20 cellular contexts compared by ENCODE assay signal in genomic region chr5:117713585-117714198, GRCh38.
DNase-seq lines count a peak whose midpoint lies in the region; ATAC-seq and TF ChIP-seq lines count a peak whose summit lies in the region.
"Had no signal": no experiment of that assay in that cellular context is flagged by ENCODE, and none has a peak within 500 bp of the region (broad histone marks: within the 10 kb centered on the region; RNA-seq: fewer than 3 reads in every experiment).

No MANE protein-coding gene starts in this region.

- no peak overlapping the region for H3K18ac ChIP-seq in mesendoderm (ENCODE audit: low read length)

- H4K5ac ChIP-seq in mesendoderm (ENCODE audit: low read length): no peak overlapping the region

- no peak overlapping the region for H3K4me2 ChIP-seq in mesendoderm (ENCODE audit: low read length)
- H3K4me2 ChIP-seq: BLaER1 treated with 17β-estradiol and CSF1 and Interleukin-3, amounts not matched to agents 10 nM and 100 nM; KMS-11 had no signal

- no CpG with 5 or more reads among the region's 3 CpGs for WGBS in mesendoderm (ENCODE audit: extremely low coverage, insufficient coverage, low lambda C conversion rate)
- WGBS in spleen, 5 donors: 77 to 87% (median 79%) methylated on average over 3 of the region's 3 CpGs
- WGBS in gastroesophageal sphincter (ENCODE audit: low coverage in 1 of 2), 2 donors: 79 to 81% methylated on average over 2 to 3 of the region's 3 CpGs

- H2BK120ac ChIP-seq in mesendoderm (ENCODE audit: low read depth, low read length): no peak overlapping the region

- no peak overlapping the region for H3K23ac ChIP-seq in mesendoderm (ENCODE audit: low read length)

- H2AK5ac ChIP-seq in mesendoderm (ENCODE audit: low read length): no peak overlapping the region

- TF ChIP-seq POLR2A in spleen (IDR thresholded peaks at IDR 0.05) (no peak), gastroesophageal sphincter (IDR thresholded peaks at IDR 0.05) (no peak)

- no peaks in the 10 kb centered on the region for H3K79me1 ChIP-seq in mesendoderm (ENCODE audit: low read length)

- H3K79me2 ChIP-seq in mesendoderm (ENCODE audit: control insufficient read depth, insufficient read depth, low read length): no peaks in the 10 kb centered on the region

- H3K4me1 ChIP-seq in mesendoderm (ENCODE audit: control insufficient read depth, low read depth, low read length) (no peaks in the 10 kb centered on the region), spleen (no peaks in the 10 kb centered on the region), gastroesophageal sphincter (no peaks in the 10 kb centered on the region)
- H3K4me1 ChIP-seq: BLaER1 treated with 17β-estradiol and CSF1 and Interleukin-3, amounts not matched to agents 10 nM and 100 nM; foreskin keratinocyte; stomach had no signal

- no peak overlapping the region for H2BK5ac ChIP-seq in mesendoderm (ENCODE audit: low read length)

- no peak for TF ChIP-seq EP300 in gastroesophageal sphincter (IDR thresholded peaks at IDR 0.05)

- H3K36me3 ChIP-seq in mesendoderm (ENCODE audit: control insufficient read depth, insufficient read depth, low read length) (no peaks in the 10 kb centered on the region), spleen (no peaks in the 10 kb centered on the region), gastroesophageal sphincter (no peaks in the 10 kb centered on the region)
- H3K36me3 ChIP-seq: BLaER1 treated with 17β-estradiol and CSF1 and Interleukin-3, amounts not matched to agents 10 nM and 100 nM; cardiac muscle cell; stomach had no signal

- H2BK15ac ChIP-seq in mesendoderm (replicated peaks; ENCODE audit: low read depth): no peak overlapping the region

- intact Hi-C loops in spleen (cut with DNase I; ENCODE audit: low total_unique reads): no loop called here

- no peak overlapping the region for H3K27ac ChIP-seq in mesendoderm (ENCODE audit: low read depth, low read length)
- no peak overlapping the region for H3K27ac ChIP-seq in spleen
- H3K27ac ChIP-seq in gastroesophageal sphincter: no peak overlapping the region
- H3K27ac ChIP-seq: 22Rv1; BLaER1 treated with 17β-estradiol and CSF1 and Interleukin-3, amounts not matched to agents 10 nM and 100 nM; cardiac muscle cell; foreskin keratinocyte; KMS-11; stomach had no signal

- H3K27me3 ChIP-seq in mesendoderm (ENCODE audit: insufficient read depth, low read length, poor library complexity) (no peaks in the 10 kb centered on the region), spleen (replicated peaks in 1 of 7) (no peaks in the 10 kb centered on the region), gastroesophageal sphincter (no peaks in the 10 kb centered on the region)
- H3K27me3 ChIP-seq: BLaER1 treated with 17β-estradiol and CSF1 and Interleukin-3, amounts not matched to agents 10 nM and 100 nM; cardiac muscle cell; foreskin keratinocyte; stomach had no signal

- ATAC-seq in gastroesophageal sphincter: no peak
- ATAC-seq: activated naive CD4-positive, alpha-beta T cell treated with anti-CD3 and anti-CD28 coated beads, Interleukin-2, amount 50 U/mL, for 72 hours; foreskin keratinocyte; natural killer cell; PC-3; SK-N-SH treated with all-trans-retinoic acid at 6 μM for 48 hours had no signal

- DNase-seq in DMS 273 (lab: John Stamatoyannopoulos, UW; ENCODE audit: unreplicated experiment) (peak; percentile 37), DMS 273 treated with DMSO at 0.1 percent for 48 hours (lab: John Stamatoyannopoulos, UW) (no peak), Kasumi-1 (lab: John Stamatoyannopoulos, UW) (peak; percentile 22 to 32), cardiac fibroblast (ENCODE audit: low read depth in 2 of 2) (peak; percentile 5 to 7), mesendoderm (peak; percentile 43), spleen (no peak), NCI-H82 (lab: John Stamatoyannopoulos, UW) (no peak)
- DNase-seq: activated CD4-positive, alpha-beta T cell treated with anti-CD3 and anti-CD28 coated beads, Interleukin-2, amount 50 U/mL, for 48 hours; activated T-cell treated with anti-CD3 and anti-CD28 coated beads, Interleukin-2, amount 50 U/mL, for 24 hours; natural killer cell; PC-3; stomach had no signal

- H4K8ac ChIP-seq in mesendoderm (ENCODE audit: low read depth, low read length): no peak overlapping the region

- no peak overlapping the region for H3K56ac ChIP-seq in mesendoderm (ENCODE audit: low read length)

- TF ChIP-seq CTCF in cardiac fibroblast (IDR thresholded peaks at IDR 0.05; ENCODE audit: low read depth, low read length): no peak
- no peak for TF ChIP-seq CTCF in spleen (IDR thresholded peaks at IDR 0.05 in 8 of 11, conservative IDR thresholded peaks at IDR 0.05 in 3 of 11)
- TF ChIP-seq CTCF in gastroesophageal sphincter (IDR thresholded peaks at IDR 0.05): no peak

- H3K4me3 ChIP-seq in cardiac fibroblast (replicated peaks in 1 of 2; ENCODE audit: low read depth in 2 of 2, low read length in 2 of 2): no peak overlapping the region
- no peak overlapping the region for H3K4me3 ChIP-seq in mesendoderm (ENCODE audit: low read length)
- no peak overlapping the region for H3K4me3 ChIP-seq in spleen
- H3K4me3 ChIP-seq in gastroesophageal sphincter: no peak overlapping the region
- H3K4me3 ChIP-seq: BLaER1 treated with 17β-estradiol and CSF1 and Interleukin-3, amounts not matched to agents 10 nM and 100 nM; cardiac muscle cell; stomach had no signal

- H3K9me3 ChIP-seq in spleen: peaks cover 2 to 82% (median 59%) of the 10 kb centered on the region in 8 donors
- peaks cover 0 to 32% (median 5%) of the 10 kb centered on the region in 3 donors for H3K9me3 ChIP-seq in gastroesophageal sphincter

- no peak overlapping the region for H3K4ac ChIP-seq in mesendoderm (ENCODE audit: low read depth, low read length)

- no peak overlapping the region for H3K9ac ChIP-seq in mesendoderm (ENCODE audit: low read length)
- H3K9ac ChIP-seq: BLaER1 treated with 17β-estradiol and CSF1 and Interleukin-3, amounts not matched to agents 10 nM and 100 nM; KMS-11 had no signal

Comparison
In these comparisons a context has a peak if more than half of its experiments do, and no peak if none do; other contexts are left out.
1. DNase-seq: peak in DMS 273 (single experiment), Kasumi-1 (2 of 2), cardiac fibroblast (2 of 2) and mesendoderm (single experiment); none in DMS 273 treated with DMSO at 0.1 percent for 48 hours (single experiment), spleen (single experiment) and NCI-H82 (single experiment).